In the genomic region with DNA sequence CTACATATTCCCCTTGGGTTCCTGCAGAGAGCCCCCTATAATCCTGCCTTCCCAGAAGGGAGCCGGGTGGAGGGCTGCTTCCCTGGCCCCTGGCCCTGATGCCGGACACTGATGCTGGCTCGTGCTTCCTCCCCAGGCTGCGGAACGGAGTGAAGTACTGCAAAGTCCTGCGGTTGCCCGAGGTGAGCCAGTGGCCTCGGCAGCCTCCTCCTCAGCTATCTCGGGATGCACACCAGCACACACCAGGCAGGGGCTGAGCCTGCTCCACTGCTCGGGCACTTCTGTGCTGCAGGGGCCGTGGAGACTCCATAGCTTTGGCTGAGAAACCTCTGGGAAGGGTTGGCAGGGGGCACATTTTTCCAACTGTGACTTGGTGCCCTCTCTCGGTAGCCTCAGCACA, we compare ENCODE assay signal across 18 cellular contexts. TPM values are rescaled to one million over a fixed set of nuclear protein-coding genes. Genes with fewer than 3 reads are reported as not detected.
DNase-seq lines count a peak whose midpoint lies in the region; ATAC-seq and TF ChIP-seq lines count a peak whose summit lies in the region.
"Had no signal": no experiment of that assay in that cellular context is flagged by ENCODE, and none has a peak within 500 bp of the region (broad histone marks: within the 10 kb centered on the region; RNA-seq: fewer than 3 reads in every experiment).

No MANE protein-coding gene starts in this region.

- intact Hi-C loops in naive thymus-derived CD4-positive, alpha-beta T cell (cut with micrococcal nuclease): no loop called here
- intact Hi-C loops in natural killer cell (cut with micrococcal nuclease): no loop called here

- ATAC-seq in CD4-positive, CD25-positive, alpha-beta regulatory T cell (ENCODE audit: low read depth in 2 of 2): no peak
- ATAC-seq in activated T-helper 17 cell treated with anti-CD3 and anti-CD28 coated beads, Interleukin-2, amount 50 U/mL, for 72 hours (replicated peaks): no peak
- ATAC-seq in naive thymus-derived CD4-positive, alpha-beta T cell: no peak
- ATAC-seq in natural killer cell: no peak
- ATAC-seq: HepG2 had no signal

- peak overlapping the region in 2 of 3 donors; percentile 78 to 90 for H3K27ac Mint-ChIP-seq in CD4-positive, CD25-positive, alpha-beta regulatory T cell
- peak overlapping the region; percentile 17 for H3K27ac Mint-ChIP-seq in activated T-helper 17 cell treated with anti-CD3 and anti-CD28 coated beads, Interleukin-2, amount 50 U/mL, for 72 hours
- H3K27ac Mint-ChIP-seq in naive thymus-derived CD4-positive, alpha-beta T cell: peak overlapping the region in 8 of 9 donors; percentile 24 to 94 (median 68)
- no peak overlapping the region for H3K27ac Mint-ChIP-seq in natural killer cell

- H3K4me3 Mint-ChIP-seq in CD4-positive, CD25-positive, alpha-beta regulatory T cell: peak overlapping the region in 2 of 4 donors; percentile 49 to 58
- no peak overlapping the region for H3K4me3 Mint-ChIP-seq in activated T-helper 17 cell treated with anti-CD3 and anti-CD28 coated beads, Interleukin-2, amount 50 U/mL, for 72 hours
- H3K4me3 Mint-ChIP-seq in naive thymus-derived CD4-positive, alpha-beta T cell: no peak overlapping the region
- no peak overlapping the region for H3K4me3 Mint-ChIP-seq in natural killer cell

- TF ChIP-seq CTCF in BE2C (IDR thresholded peaks at IDR 0.05; ENCODE audit: low read depth, low read length) (peak; percentile 18; the same call in 1 of the 2 replicates), natural killer cell (IDR thresholded peaks at IDR 0.05) (no peak)

- CTCF ChIA-PET in naive thymus-derived CD4-positive, alpha-beta T cell (lab: Charles Lee): no interaction called here

- peaks cover 14% of the 10 kb centered on the region for H3K36me3 Mint-ChIP-seq in CD4-positive, CD25-positive, alpha-beta regulatory T cell
- H3K36me3 Mint-ChIP-seq in activated T-helper 17 cell treated with anti-CD3 and anti-CD28 coated beads, Interleukin-2, amount 50 U/mL, for 72 hours (ENCODE audit: low read depth): peaks cover 61% of the 10 kb centered on the region
- H3K36me3 Mint-ChIP-seq in naive thymus-derived CD4-positive, alpha-beta T cell: peaks cover 4 to 32% (median 15%) of the 10 kb centered on the region in 5 donors
- H3K36me3 Mint-ChIP-seq in natural killer cell: no peaks in the 10 kb centered on the region

- H3K27me3 ChIP-seq in BE2C: no peaks in the 10 kb centered on the region
- H3K27me3 ChIP-seq in CD4-positive, CD25-positive, alpha-beta regulatory T cell (ENCODE audit: control insufficient read depth, insufficient read depth, low read length): no peaks in the 10 kb centered on the region
- H3K27me3 ChIP-seq in naive thymus-derived CD4-positive, alpha-beta T cell (ENCODE audit: control insufficient read depth in 2 of 2, insufficient read depth in 2 of 2, low read length in 2 of 2): no peaks in the 10 kb centered on the region
- H3K27me3 ChIP-seq: Peyer's patch had no signal

- H3K27me3 Mint-ChIP-seq in CD4-positive, CD25-positive, alpha-beta regulatory T cell: no peaks in the 10 kb centered on the region
- H3K27me3 Mint-ChIP-seq in activated T-helper 17 cell treated with anti-CD3 and anti-CD28 coated beads, Interleukin-2, amount 50 U/mL, for 72 hours: no peaks in the 10 kb centered on the region
- no peaks in the 10 kb centered on the region for H3K27me3 Mint-ChIP-seq in naive thymus-derived CD4-positive, alpha-beta T cell
- H3K27me3 Mint-ChIP-seq in natural killer cell (ENCODE audit: low read depth in 2 of 2): no peaks in the 10 kb centered on the region

- peaks cover 10 to 48% (median 24%) of the 10 kb centered on the region in 4 donors for H3K4me1 Mint-ChIP-seq in CD4-positive, CD25-positive, alpha-beta regulatory T cell
- no peaks in the 10 kb centered on the region for H3K4me1 Mint-ChIP-seq in activated T-helper 17 cell treated with anti-CD3 and anti-CD28 coated beads, Interleukin-2, amount 50 U/mL, for 72 hours
- peaks cover 25 to 72% (median 49%) of the 10 kb centered on the region in 7 donors for H3K4me1 Mint-ChIP-seq in naive thymus-derived CD4-positive, alpha-beta T cell
- peaks cover 32 to 46% of the 10 kb centered on the region in 2 donors for H3K4me1 Mint-ChIP-seq in natural killer cell

- H3K27ac ChIP-seq in CD4-positive, CD25-positive, alpha-beta regulatory T cell (ENCODE audit: insufficient read depth, low read length, poor library complexity, severe bottlenecking): no peak overlapping the region
- H3K27ac ChIP-seq in naive thymus-derived CD4-positive, alpha-beta T cell (ENCODE audit: low read depth, low read length): peak overlapping the region; percentile 28
- H3K27ac ChIP-seq: Peyer's patch had no signal

- DNase-seq in BE2C (no peak), amniotic stem cell (lab: John Stamatoyannopoulos, UW) (no peak), natural killer cell (no peak), NCI-H2171 treated with DMSO at 0.1 percent for 48 hours (lab: John Stamatoyannopoulos, UW) (no peak)
- no peak for DNase-seq in CD4-positive, CD25-positive, alpha-beta regulatory T cell
- DNase-seq in naive thymus-derived CD4-positive, alpha-beta T cell: no peak
- DNase-seq: COR-L47, DMS153, Karpas-422, MM.1S, NCI-H1105 treated with DMSO at 0.1 percent for 48 hours, NCI-H187 treated with DMSO at 0.1 percent for 48 hours, NCI-H446 treated with DMSO at 0.1 percent for 48 hours, NCI-H748 treated with DMSO at 0.1 percent for 48 hours, Peyer's patch, SHP77 had no signal

- POLR2A ChIA-PET in naive thymus-derived CD4-positive, alpha-beta T cell (lab: Charles Lee): interaction anchor here (0.6 to 1.0 kb wide), 2 partner anchors 13 to 96 kb away, joined by 3 read pairs; no protein-coding TSS in a partner anchor

- H3K9me3 ChIP-seq in BE2C: no peaks in the 10 kb centered on the region
- H3K9me3 ChIP-seq in CD4-positive, CD25-positive, alpha-beta regulatory T cell (ENCODE audit: control insufficient read depth in 2 of 2, low read length in 2 of 2): no peaks in the 10 kb centered on the region
- no peaks in the 10 kb centered on the region for H3K9me3 ChIP-seq in naive thymus-derived CD4-positive, alpha-beta T cell (ENCODE audit: control insufficient read depth in 2 of 3, low read length in 3 of 3)
- H3K9me3 ChIP-seq: Peyer's patch had no signal

- no peak overlapping the region for H3K4me3 ChIP-seq in BE2C (ENCODE audit: low read depth, low read length)
- no peak overlapping the region for H3K4me3 ChIP-seq in CD4-positive, CD25-positive, alpha-beta regulatory T cell (ENCODE audit: low read depth, low read length)
- no peak overlapping the region for H3K4me3 ChIP-seq in naive thymus-derived CD4-positive, alpha-beta T cell (ENCODE audit: low read length)
- H3K4me3 ChIP-seq: Peyer's patch had no signal

- H3K9me3 Mint-ChIP-seq in CD4-positive, CD25-positive, alpha-beta regulatory T cell: no peaks in the 10 kb centered on the region
- H3K9me3 Mint-ChIP-seq in activated T-helper 17 cell treated with anti-CD3 and anti-CD28 coated beads, Interleukin-2, amount 50 U/mL, for 72 hours: no peaks in the 10 kb centered on the region
- no peaks in the 10 kb centered on the region for H3K9me3 Mint-ChIP-seq in naive thymus-derived CD4-positive, alpha-beta T cell
- H3K9me3 Mint-ChIP-seq in natural killer cell: no peaks in the 10 kb centered on the region

- H3K4me1 ChIP-seq in BE2C: peaks cover 17% of the 10 kb centered on the region
- H3K4me1 ChIP-seq in CD4-positive, CD25-positive, alpha-beta regulatory T cell (ENCODE audit: control insufficient read depth, insufficient read depth, low read length, poor library complexity, severe bottlenecking): peaks cover 34% of the 10 kb centered on the region
- peaks cover 30 to 34% of the 10 kb centered on the region in 2 donors for H3K4me1 ChIP-seq in naive thymus-derived CD4-positive, alpha-beta T cell (ENCODE audit: control insufficient read depth in 2 of 2, insufficient read depth in 2 of 2, low read length in 2 of 2)

- peaks cover 14% of the 10 kb centered on the region for H3K36me3 ChIP-seq in BE2C
- peaks cover 44% of the 10 kb centered on the region for H3K36me3 ChIP-seq in CD4-positive, CD25-positive, alpha-beta regulatory T cell (ENCODE audit: control insufficient read depth, insufficient read depth, low read length)
- H3K36me3 ChIP-seq in naive thymus-derived CD4-positive, alpha-beta T cell (ENCODE audit: control insufficient read depth in 2 of 3, insufficient read depth in 3 of 3, low read length in 3 of 3): peaks cover 0 to 39% (median under 1%) of the 10 kb centered on the region in 3 experiments

RNA-seq across cellular contexts. Expression of gene USP20, which starts 38.3 kb away (rescaled TPM):
- polyA plus RNA-seq in BE2C (2012; ENCODE audit: insufficient read depth, insufficient read length, low read depth): 95.4 TPM
- 116 TPM for total RNA-seq in CD4-positive, CD25-positive, alpha-beta regulatory T cell
- polyA plus RNA-seq in CD4-positive, CD25-positive, alpha-beta regulatory T cell: 10 to 100 TPM; 37.1 to 54.7 (median 46.9) TPM
- 10 to 100 TPM; 50.1 to 52.5 TPM for total RNA-seq in activated T-helper 17 cell treated with anti-CD3 and anti-CD28 coated beads, Interleukin-2, amount 50 U/mL, for 72 hours
- 100 to 1,000 TPM in 3 of 5 experiments, 10 to 100 TPM in 2; 94.9 to 156 (median 118) TPM for total RNA-seq in naive thymus-derived CD4-positive, alpha-beta T cell
- 10 to 100 TPM; 41.0 to 87.2 TPM for polyA plus RNA-seq in naive thymus-derived CD4-positive, alpha-beta T cell
- total RNA-seq in natural killer cell: 10 to 100 TPM; 66.8 to 86.1 (median 80.3) TPM

RNA-seq across cellular contexts. Expression of gene C9orf78, which starts 38.5 kb away (rescaled TPM):
- polyA plus RNA-seq in BE2C (2012; ENCODE audit: insufficient read depth, insufficient read length, low read depth): 202 TPM
- total RNA-seq in CD4-positive, CD25-positive, alpha-beta regulatory T cell: 91.6 TPM
- 100 to 1,000 TPM; 155 to 196 (median 170) TPM for polyA plus RNA-seq in CD4-positive, CD25-positive, alpha-beta regulatory T cell
- total RNA-seq in activated T-helper 17 cell treated with anti-CD3 and anti-CD28 coated beads, Interleukin-2, amount 50 U/mL, for 72 hours: 10 to 100 TPM; 23.4 to 73.3 TPM
- 100 to 1,000 TPM in 2 of 5 experiments, 10 to 100 TPM in 3; 66.2 to 118 (median 95.8) TPM for total RNA-seq in naive thymus-derived CD4-positive, alpha-beta T cell
- polyA plus RNA-seq in naive thymus-derived CD4-positive, alpha-beta T cell: 100 to 1,000 TPM; 175 to 234 TPM
- 10 to 100 TPM; 93.7 to 97.9 (median 97.6) TPM for total RNA-seq in natural killer cell

RNA-seq across cellular contexts. Expression of gene TOR1A, which starts 49.6 kb away (rescaled TPM):
- polyA plus RNA-seq in BE2C (2012; ENCODE audit: insufficient read depth, insufficient read length, low read depth): 71.2 TPM
- total RNA-seq in CD4-positive, CD25-positive, alpha-beta regulatory T cell: 19.3 TPM
- polyA plus RNA-seq in CD4-positive, CD25-positive, alpha-beta regulatory T cell: 10 to 100 TPM; 63.6 to 72.7 (median 69.6) TPM
- 10 to 100 TPM; 27.3 to 51.7 TPM for total RNA-seq in activated T-helper 17 cell treated with anti-CD3 and anti-CD28 coated beads, Interleukin-2, amount 50 U/mL, for 72 hours
- total RNA-seq in naive thymus-derived CD4-positive, alpha-beta T cell: 10 to 100 TPM; 13.8 to 52.9 (median 34.7) TPM
- 10 to 100 TPM; 48.9 to 68.2 TPM for polyA plus RNA-seq in naive thymus-derived CD4-positive, alpha-beta T cell
- total RNA-seq in natural killer cell: 10 to 100 TPM; 26.1 to 36.4 (median 34.8) TPM

Comparison
In these comparisons a context has a peak if more than half of its experiments do, and no peak if none do; other contexts are left out.
1. H3K27ac Mint-ChIP-seq: peak in CD4-positive, CD25-positive, alpha-beta regulatory T cell (2 of 3), activated T-helper 17 cell treated with anti-CD3 and anti-CD28 coated beads, Interleukin-2, amount 50 U/mL, for 72 hours (single experiment) and naive thymus-derived CD4-positive, alpha-beta T cell (8 of 9); none in natural killer cell (0 of 2).